ENCODE assay signal across 1 cellular context in the genomic region with DNA sequence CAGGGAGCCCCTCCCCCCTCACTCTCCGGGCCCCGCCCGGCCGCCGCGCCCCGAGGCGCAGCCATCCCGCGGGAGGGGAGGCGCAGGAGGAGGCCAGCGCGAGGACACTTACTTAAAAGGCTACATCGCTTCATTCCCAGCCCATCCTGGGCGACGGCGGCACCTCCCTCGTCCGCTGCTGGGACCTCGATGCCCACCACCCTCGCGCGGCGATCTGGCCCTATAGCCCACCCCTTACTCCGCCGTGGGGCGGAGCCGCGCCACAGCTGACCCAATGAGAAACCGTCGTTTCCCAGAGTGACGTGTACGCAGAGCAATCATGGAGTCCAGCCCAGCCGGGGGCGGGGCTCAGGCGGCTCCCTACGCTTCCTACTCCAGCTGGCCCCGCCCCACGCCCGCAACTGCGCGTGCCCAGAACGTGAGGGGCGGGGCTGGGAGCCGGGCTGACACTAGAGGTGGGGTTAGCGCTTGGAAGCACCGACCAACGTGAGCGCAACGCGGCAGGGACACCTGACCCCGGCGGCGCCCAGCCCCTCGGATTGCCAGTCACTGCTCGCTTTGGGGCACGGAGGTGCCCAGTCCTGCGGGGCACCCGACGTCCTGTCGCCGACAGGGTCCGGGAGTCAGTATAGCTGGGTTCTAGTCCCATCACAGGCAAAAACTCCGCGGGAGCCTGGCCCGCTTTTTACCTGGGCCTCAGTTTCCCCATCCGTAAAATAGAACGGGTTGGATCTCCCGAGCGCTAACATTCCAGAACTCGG.
TF ChIP-seq lines count a peak whose summit lies in the region.

ANKRD27 (minus strand) TSS at position 222 of the 761 bp plus-strand sequence. CDS start 16,165 bp downstream, outside the sequence.

TF ChIP-seq in K562, 482 proteins besides CTCF, POLR2A, EP300 and RAD21 (continued from another document and continues in another):
- 0 out of 4 replicates have a peak, but pooled peaks of 1 of the 2 experiments have one; percentile 28 for TF ChIP-seq SIN3A (IDR thresholded peaks at IDR 0.05; ENCODE audit: borderline replicate concordance in 2 of 2, control insufficient read depth in 1 of 2, low read depth in 2 of 2, low read length in 2 of 2)
- TF ChIP-seq HDAC1 (IDR thresholded peaks at IDR 0.05) = peak in 1 of 2 experiments; percentile 59; a peak in 2 of 4 replicates
- TF ChIP-seq, protein P1, sequence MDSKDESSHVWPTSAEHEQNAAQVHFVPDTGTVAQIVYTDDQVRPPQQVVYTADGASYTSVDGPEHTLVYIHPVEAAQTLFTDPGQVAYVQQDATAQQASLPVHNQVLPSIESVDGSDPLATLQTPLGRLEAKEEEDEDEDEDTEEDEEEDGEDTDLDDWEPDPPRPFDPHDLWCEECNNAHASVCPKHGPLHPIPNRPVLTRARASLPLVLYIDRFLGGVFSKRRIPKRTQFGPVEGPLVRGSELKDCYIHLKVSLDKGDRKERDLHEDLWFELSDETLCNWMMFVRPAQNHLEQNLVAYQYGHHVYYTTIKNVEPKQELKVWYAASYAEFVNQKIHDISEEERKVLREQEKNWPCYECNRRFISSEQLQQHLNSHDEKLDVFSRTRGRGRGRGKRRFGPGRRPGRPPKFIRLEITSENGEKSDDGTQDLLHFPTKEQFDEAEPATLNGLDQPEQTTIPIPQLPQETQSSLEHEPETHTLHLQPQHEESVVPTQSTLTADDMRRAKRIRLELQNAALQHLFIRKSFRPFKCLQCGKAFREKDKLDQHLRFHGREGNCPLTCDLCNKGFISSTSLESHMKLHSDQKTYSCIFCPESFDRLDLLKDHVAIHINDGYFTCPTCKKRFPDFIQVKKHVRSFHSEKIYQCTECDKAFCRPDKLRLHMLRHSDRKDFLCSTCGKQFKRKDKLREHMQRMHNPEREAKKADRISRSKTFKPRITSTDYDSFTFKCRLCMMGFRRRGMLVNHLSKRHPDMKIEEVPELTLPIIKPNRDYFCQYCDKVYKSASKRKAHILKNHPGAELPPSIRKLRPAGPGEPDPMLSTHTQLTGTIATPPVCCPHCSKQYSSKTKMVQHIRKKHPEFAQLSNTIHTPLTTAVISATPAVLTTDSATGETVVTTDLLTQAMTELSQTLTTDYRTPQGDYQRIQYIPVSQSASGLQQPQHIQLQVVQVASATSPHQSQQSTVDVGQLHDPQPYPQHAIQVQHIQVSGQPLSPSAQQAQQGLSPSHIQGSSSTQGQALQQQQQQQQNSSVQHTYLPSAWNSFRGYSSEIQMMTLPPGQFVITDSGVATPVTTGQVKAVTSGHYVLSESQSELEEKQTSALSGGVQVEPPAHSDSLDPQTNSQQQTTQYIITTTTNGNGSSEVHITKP (IDR thresholded peaks at IDR 0.05; ENCODE audit: partially characterized antibody) = peak; percentile 61
- TF ChIP-seq HDAC2 (IDR thresholded peaks at IDR 0.05) = 0 out of 2 replicates have a peak, but pooled peaks have one; percentile 48
- peak; percentile 68 for TF ChIP-seq ATF7 (IDR thresholded peaks at IDR 0.05)
- TF ChIP-seq CHD2 (IDR thresholded peaks at IDR 0.05; ENCODE audit: low read depth, low read length) = peak; percentile 86
- TF ChIP-seq HCFC1 (IDR thresholded peaks at IDR 0.05; ENCODE audit: low read depth, low read length) = no peak
- 0 out of 2 replicates have a peak, but pooled peaks have one; percentile 12 for TF ChIP-seq ZEB2 (IDR thresholded peaks at IDR 0.05)
- 0 out of 4 replicates have a peak, but pooled peaks of 1 of the 2 experiments have one; percentile 3 for TF ChIP-seq RCOR1 (IDR thresholded peaks at IDR 0.05; ENCODE audit: borderline replicate concordance in 1 of 2, low read depth in 2 of 2, low read length in 2 of 2)
- TF ChIP-seq ZNF583 (CRISPR knock-in tag; IDR thresholded peaks at IDR 0.05) = no peak
- 0 out of 2 replicates have a peak, but pooled peaks have one; percentile 3 for TF ChIP-seq JUN (IDR thresholded peaks at IDR 0.05; ENCODE audit: borderline replicate concordance, low read depth, low read length)
- 0 out of 2 replicates have a peak, but pooled peaks have one; percentile 4 for TF ChIP-seq JUN (CRISPR knock-in tag; IDR thresholded peaks at IDR 0.05; ENCODE audit: borderline replicate concordance)
- no peak for TF ChIP-seq ZNF79 (CRISPR knock-in tag; IDR thresholded peaks at IDR 0.05; ENCODE audit: low read depth)
- peak; percentile 73 to 92 for TF ChIP-seq MAZ (CRISPR knock-in tag; conservative IDR thresholded peaks at IDR 0.05 in 1 of 2, IDR thresholded peaks at IDR 0.05 in 1 of 2)
- no peak for TF ChIP-seq XRCC3 (IDR thresholded peaks at IDR 0.05)
- TF ChIP-seq, protein P2, sequence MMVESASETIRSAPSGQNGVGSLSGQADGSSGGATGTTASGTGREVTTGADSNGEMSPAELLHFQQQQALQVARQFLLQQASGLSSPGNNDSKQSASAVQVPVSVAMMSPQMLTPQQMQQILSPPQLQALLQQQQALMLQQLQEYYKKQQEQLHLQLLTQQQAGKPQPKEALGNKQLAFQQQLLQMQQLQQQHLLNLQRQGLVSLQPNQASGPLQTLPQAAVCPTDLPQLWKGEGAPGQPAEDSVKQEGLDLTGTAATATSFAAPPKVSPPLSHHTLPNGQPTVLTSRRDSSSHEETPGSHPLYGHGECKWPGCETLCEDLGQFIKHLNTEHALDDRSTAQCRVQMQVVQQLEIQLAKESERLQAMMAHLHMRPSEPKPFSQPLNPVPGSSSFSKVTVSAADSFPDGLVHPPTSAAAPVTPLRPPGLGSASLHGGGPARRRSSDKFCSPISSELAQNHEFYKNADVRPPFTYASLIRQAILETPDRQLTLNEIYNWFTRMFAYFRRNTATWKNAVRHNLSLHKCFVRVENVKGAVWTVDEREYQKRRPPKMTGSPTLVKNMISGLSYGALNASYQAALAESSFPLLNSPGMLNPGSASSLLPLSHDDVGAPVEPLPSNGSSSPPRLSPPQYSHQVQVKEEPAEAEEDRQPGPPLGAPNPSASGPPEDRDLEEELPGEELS (CRISPR knock-in tag; IDR thresholded peaks at IDR 0.05; ENCODE audit: borderline replicate concordance) = no peak
- TF ChIP-seq CC2D1A (IDR thresholded peaks at IDR 0.05) = peak; percentile 91
- 0 out of 2 replicates have a peak, but pooled peaks have one; percentile 12 for TF ChIP-seq SMARCE1 (IDR thresholded peaks at IDR 0.05)
- TF ChIP-seq YY1 (IDR thresholded peaks at IDR 0.05; ENCODE audit: borderline replicate concordance in 1 of 3, control insufficient read depth in 1 of 3, extremely low read depth in 1 of 3, insufficient read depth in 3 of 3, insufficient read length in 1 of 3, insufficient replicate concordance in 2 of 3, low read depth in 1 of 3, low read length in 2 of 3) = peak in 1 of 3 experiments; percentile 33
- TF ChIP-seq TCFL5 (CRISPR knock-in tag; conservative IDR thresholded peaks at IDR 0.05) = no peak
- no peak for TF ChIP-seq NCOR1 (IDR thresholded peaks at IDR 0.05)
- no peak for TF ChIP-seq LCOR (CRISPR knock-in tag; IDR thresholded peaks at IDR 0.05)
- peak; percentile 99 for TF ChIP-seq RBM25 (IDR thresholded peaks at IDR 0.05; ENCODE audit: low read depth, low read length, severe bottlenecking)
- TF ChIP-seq TOE1 (IDR thresholded peaks at IDR 0.05; ENCODE audit: borderline replicate concordance) = no peak
- TF ChIP-seq TOE1 (CRISPR knock-in tag; IDR thresholded peaks at IDR 0.05; ENCODE audit: borderline replicate concordance, low read depth) = no peak
- TF ChIP-seq KLF16 (IDR thresholded peaks at IDR 0.05) = no peak
- TF ChIP-seq MYC (IDR thresholded peaks at IDR 0.05; ENCODE audit: low read depth, low read length) = 0 out of 2 replicates have a peak, but pooled peaks have one; percentile 32
- no peak for TF ChIP-seq MYC (CRISPR knock-in tag; IDR thresholded peaks at IDR 0.05; ENCODE audit: borderline replicate concordance, low read depth)
- no peak for TF ChIP-seq RNF219 (CRISPR knock-in tag; IDR thresholded peaks at IDR 0.05)
- no peak for TF ChIP-seq NFE2 (IDR thresholded peaks at IDR 0.05; ENCODE audit: low read depth)
- TF ChIP-seq POU5F1 (IDR thresholded peaks at IDR 0.05; ENCODE audit: borderline replicate concordance, low read depth, low read length, partially characterized antibody) = no peak
- no peak for TF ChIP-seq ZZZ3 (IDR thresholded peaks at IDR 0.05)
- TF ChIP-seq, protein P3, sequence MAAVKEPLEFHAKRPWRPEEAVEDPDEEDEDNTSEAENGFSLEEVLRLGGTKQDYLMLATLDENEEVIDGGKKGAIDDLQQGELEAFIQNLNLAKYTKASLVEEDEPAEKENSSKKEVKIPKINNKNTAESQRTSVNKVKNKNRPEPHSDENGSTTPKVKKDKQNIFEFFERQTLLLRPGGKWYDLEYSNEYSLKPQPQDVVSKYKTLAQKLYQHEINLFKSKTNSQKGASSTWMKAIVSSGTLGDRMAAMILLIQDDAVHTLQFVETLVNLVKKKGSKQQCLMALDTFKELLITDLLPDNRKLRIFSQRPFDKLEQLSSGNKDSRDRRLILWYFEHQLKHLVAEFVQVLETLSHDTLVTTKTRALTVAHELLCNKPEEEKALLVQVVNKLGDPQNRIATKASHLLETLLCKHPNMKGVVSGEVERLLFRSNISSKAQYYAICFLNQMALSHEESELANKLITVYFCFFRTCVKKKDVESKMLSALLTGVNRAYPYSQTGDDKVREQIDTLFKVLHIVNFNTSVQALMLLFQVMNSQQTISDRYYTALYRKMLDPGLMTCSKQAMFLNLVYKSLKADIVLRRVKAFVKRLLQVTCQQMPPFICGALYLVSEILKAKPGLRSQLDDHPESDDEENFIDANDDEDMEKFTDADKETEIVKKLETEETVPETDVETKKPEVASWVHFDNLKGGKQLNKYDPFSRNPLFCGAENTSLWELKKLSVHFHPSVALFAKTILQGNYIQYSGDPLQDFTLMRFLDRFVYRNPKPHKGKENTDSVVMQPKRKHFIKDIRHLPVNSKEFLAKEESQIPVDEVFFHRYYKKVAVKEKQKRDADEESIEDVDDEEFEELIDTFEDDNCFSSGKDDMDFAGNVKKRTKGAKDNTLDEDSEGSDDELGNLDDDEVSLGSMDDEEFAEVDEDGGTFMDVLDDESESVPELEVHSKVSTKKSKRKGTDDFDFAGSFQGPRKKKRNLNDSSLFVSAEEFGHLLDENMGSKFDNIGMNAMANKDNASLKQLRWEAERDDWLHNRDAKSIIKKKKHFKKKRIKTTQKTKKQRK (IDR thresholded peaks at IDR 0.05; ENCODE audit: borderline replicate concordance, low read depth, low read length) = peak; percentile 68; the same call in 1 of the 2 replicates
- TF ChIP-seq HOXB6 (CRISPR knock-in tag; IDR thresholded peaks at IDR 0.05; ENCODE audit: borderline replicate concordance) = no peak
- peak; percentile 30 for TF ChIP-seq SAP30 (IDR thresholded peaks at IDR 0.05; ENCODE audit: borderline replicate concordance, insufficient read depth, low read depth, low read length, poor library complexity, severe bottlenecking)
- 0 out of 2 replicates have a peak, but pooled peaks have one; percentile 52 for TF ChIP-seq ZNF76 (CRISPR knock-in tag; IDR thresholded peaks at IDR 0.05; ENCODE audit: borderline replicate concordance)
- TF ChIP-seq COPS2 (conservative IDR thresholded peaks at IDR 0.05) = no peak
- TF ChIP-seq, protein P4, sequence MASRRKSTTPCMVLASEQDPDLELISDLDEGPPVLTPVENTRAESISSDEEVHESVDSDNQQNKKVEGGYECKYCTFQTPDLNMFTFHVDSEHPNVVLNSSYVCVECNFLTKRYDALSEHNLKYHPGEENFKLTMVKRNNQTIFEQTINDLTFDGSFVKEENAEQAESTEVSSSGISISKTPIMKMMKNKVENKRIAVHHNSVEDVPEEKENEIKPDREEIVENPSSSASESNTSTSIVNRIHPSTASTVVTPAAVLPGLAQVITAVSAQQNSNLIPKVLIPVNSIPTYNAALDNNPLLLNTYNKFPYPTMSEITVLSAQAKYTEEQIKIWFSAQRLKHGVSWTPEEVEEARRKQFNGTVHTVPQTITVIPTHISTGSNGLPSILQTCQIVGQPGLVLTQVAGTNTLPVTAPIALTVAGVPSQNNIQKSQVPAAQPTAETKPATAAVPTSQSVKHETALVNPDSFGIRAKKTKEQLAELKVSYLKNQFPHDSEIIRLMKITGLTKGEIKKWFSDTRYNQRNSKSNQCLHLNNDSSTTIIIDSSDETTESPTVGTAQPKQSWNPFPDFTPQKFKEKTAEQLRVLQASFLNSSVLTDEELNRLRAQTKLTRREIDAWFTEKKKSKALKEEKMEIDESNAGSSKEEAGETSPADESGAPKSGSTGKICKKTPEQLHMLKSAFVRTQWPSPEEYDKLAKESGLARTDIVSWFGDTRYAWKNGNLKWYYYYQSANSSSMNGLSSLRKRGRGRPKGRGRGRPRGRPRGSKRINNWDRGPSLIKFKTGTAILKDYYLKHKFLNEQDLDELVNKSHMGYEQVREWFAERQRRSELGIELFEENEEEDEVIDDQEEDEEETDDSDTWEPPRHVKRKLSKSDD (conservative IDR thresholded peaks at IDR 0.05; ENCODE audit: low read length) = no peak
- TF ChIP-seq KLF6 (CRISPR knock-in tag; IDR thresholded peaks at IDR 0.05; ENCODE audit: borderline replicate concordance) = no peak
- TF ChIP-seq, protein P5, sequence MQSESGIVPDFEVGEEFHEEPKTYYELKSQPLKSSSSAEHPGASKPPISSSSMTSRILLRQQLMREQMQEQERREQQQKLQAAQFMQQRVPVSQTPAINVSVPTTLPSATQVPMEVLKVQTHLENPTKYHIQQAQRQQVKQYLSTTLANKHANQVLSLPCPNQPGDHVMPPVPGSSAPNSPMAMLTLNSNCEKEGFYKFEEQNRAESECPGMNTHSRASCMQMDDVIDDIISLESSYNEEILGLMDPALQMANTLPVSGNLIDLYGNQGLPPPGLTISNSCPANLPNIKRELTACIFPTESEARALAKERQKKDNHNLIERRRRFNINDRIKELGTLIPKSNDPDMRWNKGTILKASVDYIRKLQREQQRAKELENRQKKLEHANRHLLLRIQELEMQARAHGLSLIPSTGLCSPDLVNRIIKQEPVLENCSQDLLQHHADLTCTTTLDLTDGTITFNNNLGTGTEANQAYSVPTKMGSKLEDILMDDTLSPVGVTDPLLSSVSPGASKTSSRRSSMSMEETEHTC (IDR thresholded peaks at IDR 0.05) = no peak
- TF ChIP-seq GATAD2A (IDR thresholded peaks at IDR 0.05) = 0 out of 2 replicates have a peak, but pooled peaks have one; percentile 52
- peak; percentile 44; the same call in 1 of the 2 replicates for TF ChIP-seq CTBP1 (IDR thresholded peaks at IDR 0.05; ENCODE audit: borderline replicate concordance)
- TF ChIP-seq TFAP4 (CRISPR knock-in tag; IDR thresholded peaks at IDR 0.05; ENCODE audit: borderline replicate concordance) = peak; percentile 90; the same call in 1 of the 2 replicates
